In genomic region chr12:108232565-108232964, GRCh38 we compare ENCODE assay signal across 22 cellular contexts.
DNase-seq lines count a peak whose midpoint lies in the region; ATAC-seq and TF ChIP-seq lines count a peak whose summit lies in the region.
"Had no signal": no experiment of that assay in that cellular context is flagged by ENCODE, and none has a peak within 500 bp of the region (broad histone marks: within the 10 kb centered on the region; RNA-seq: fewer than 3 reads in every experiment).

No MANE protein-coding gene starts in this region.

- DNase-seq in Daoy (ENCODE audit: low read depth) = peak; percentile 22
- DNase-seq in HT-29 (ENCODE audit: low spot score) = peak; percentile 68
- DNase-seq in RPMI8226 = peak; percentile 5
- DNase-seq in epithelial cell of esophagus (ENCODE audit: low read depth) = peak; percentile 4
- no peak for DNase-seq in MV-4-11 (lab: John Stamatoyannopoulos, UW)
- no peak for DNase-seq in NCI-H2029 (lab: John Stamatoyannopoulos, UW)
- no peak for DNase-seq in activated naive CD4-positive, alpha-beta T cell (lab: John Stamatoyannopoulos, UW)
- DNase-seq: activated CD4-positive, alpha-beta memory T cell treated with anti-CD3 and anti-CD28 coated beads for 36 hours; activated CD4-positive, alpha-beta T cell treated with anti-CD3 and anti-CD28 coated beads for 1 hour; amniotic stem cell; GDM1; left colon; mesenchymal stem cell; NCI-H1092 treated with DMSO at 0.1 percent for 48 hours; NCI-H2081; NCI-H510A; OCI-M1; ovary; Right ventricle myocardium superior had no signal

- no peak for TF ChIP-seq CTCF in epithelial cell of esophagus (IDR thresholded peaks at IDR 0.05; ENCODE audit: insufficient read depth, low read depth, low read length, missing control alignments)

- no peak for ATAC-seq in GM21723 (IDR thresholded peaks at IDR 0.05; ENCODE audit: unreplicated experiment)
- ATAC-seq: left colon; stimulated activated effector memory CD8-positive, alpha-beta T cell treated with anti-CD3 and anti-CD28 coated beads, Interleukin-12 subunit alpha, Interleukin-12 subunit beta, amount 100 ng/mL, for 72 hours had no signal

- no peak overlapping the region for H3K4me3 ChIP-seq in epithelial cell of esophagus (ENCODE audit: low read length)
- H3K4me3 ChIP-seq: BLaER1, ovary had no signal

Comparison
In these comparisons a context has a peak if more than half of its experiments do, and no peak if none do; other contexts are left out.
1. DNase-seq: peak in Daoy (single experiment), HT-29 (single experiment), RPMI8226 (single experiment) and epithelial cell of esophagus (single experiment); none in MV-4-11 (single experiment), NCI-H2029 (single experiment) and activated naive CD4-positive, alpha-beta T cell (0 of 4).